1 cellular context compared by ENCODE assay signal in the genomic region with DNA sequence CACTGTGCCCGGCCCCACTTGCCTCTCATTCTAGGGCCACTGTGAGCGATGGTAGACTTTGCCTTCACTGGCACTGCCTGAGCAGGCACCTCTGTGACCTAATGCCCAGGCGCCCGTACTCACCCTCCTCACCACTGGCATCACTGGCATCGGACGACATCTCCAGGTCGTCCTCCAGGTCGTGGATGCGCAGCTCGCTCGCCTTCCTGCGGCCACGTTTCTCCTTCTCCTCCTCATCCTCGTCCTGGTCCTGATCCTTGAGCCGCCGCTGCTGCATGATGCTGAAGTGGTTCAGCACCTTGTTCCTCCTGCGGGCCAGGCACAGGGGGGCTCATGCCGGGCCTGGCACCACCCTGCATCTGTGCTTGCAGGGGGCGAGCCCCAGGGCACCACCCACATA.
TF ChIP-seq lines count a peak whose summit lies in the region.

No MANE protein-coding gene starts in this region.

TF ChIP-seq in K562, 482 proteins besides CTCF, POLR2A, EP300 and RAD21:
- TF ChIP-seq RBFOX2 (IDR thresholded peaks at IDR 0.05; ENCODE audit: low read depth, low read length) (peak; percentile 62), NR2F6 (CRISPR knock-in tag; IDR thresholded peaks at IDR 0.05) (no peak), POLR2G (IDR thresholded peaks at IDR 0.05; ENCODE audit: low read depth, low read length) (peak; percentile 48; the same call in 1 of the 2 replicates)
